20 cellular contexts compared by ENCODE assay signal in genomic region chr11:64655901-64656601, GRCh38.
DNase-seq lines count a peak whose midpoint lies in the region; ATAC-seq, FAIRE-seq and TF ChIP-seq lines count a peak whose summit lies in the region.
"Had no signal": no experiment of that assay in that cellular context is flagged by ENCODE, and none has a peak within 500 bp of the region (broad histone marks: within the 10 kb centered on the region; RNA-seq: fewer than 3 reads in every experiment).

No MANE protein-coding gene starts in this region.

- no peaks in the 10 kb centered on the region for H3K79me1 ChIP-seq in IMR-90 (ENCODE audit: low read depth in 1 of 2, low read length in 2 of 2)

- H3K36me3 ChIP-seq in IMR-90 (ENCODE audit: control insufficient read depth, insufficient read depth, low read length) (no peaks in the 10 kb centered on the region), HepG2 (replicated peaks in 1 of 2; ENCODE audit: control insufficient read depth in 1 of 2, insufficient read depth in 2 of 2, low read length in 2 of 2) (no peaks in the 10 kb centered on the region)
- H3K36me3 ChIP-seq in CD8-positive, alpha-beta memory T cell (ENCODE audit: insufficient read depth, low read length), result no peaks in the 10 kb centered on the region
- H3K36me3 ChIP-seq: thyroid gland had no signal

- H4K5ac ChIP-seq in IMR-90 (ENCODE audit: low read depth, low read length), result no peak overlapping the region

- H2BK15ac ChIP-seq in IMR-90 (ENCODE audit: low read depth, low read length), result no peak overlapping the region; the same call in 2 of the 3 replicates

- H4K8ac ChIP-seq in IMR-90 (ENCODE audit: low read depth in 2 of 2, low read length in 2 of 2), result no peak overlapping the region

- ATAC-seq in IMR-90 (ENCODE audit: low read depth) (no peak), HepG2 (no peak), HG03565 (IDR thresholded peaks at IDR 0.05; ENCODE audit: unreplicated experiment) (no peak)
- ATAC-seq: activated CD8-positive, alpha-beta T cell treated with anti-CD3 and anti-CD28 coated beads, Interleukin-2, amount 10 ng/mL, durations not matched to agents 7 days and 5 days; body of pancreas had no signal

- peaks cover 0 to 4% (median 3%) of the 10 kb centered on the region in 3 donors for H3K4me1 Mint-ChIP-seq in CD8-positive, alpha-beta memory T cell

- no peak overlapping the region for H2BK120ac ChIP-seq in IMR-90 (ENCODE audit: low read depth, low read length)

- dilution Hi-C loops in IMR-90 (cut with HindIII; ENCODE audit: low sequenced_read_pairs, unreplicated experiment), result no loop called here

- peaks cover 17% of the 10 kb centered on the region for H3K9me1 ChIP-seq in IMR-90 (ENCODE audit: insufficient read depth, low read length)

- in situ Hi-C loops in IMR-90 (cut with MboI; ENCODE audit: low sequenced_read_pairs), result no loop called here
- in situ Hi-C loops in HepG2 (cut with HindIII; ENCODE audit: extremely low pct_ligation_motif_present, low pct_unique_long_range_greater_than_20kb), result loop anchor here (10.0 kb wide), 1 partner anchor 211 kb away; no protein-coding TSS in a partner anchor

- H3K4ac ChIP-seq in IMR-90 (ENCODE audit: low read depth, low read length), result no peak overlapping the region

- no peak overlapping the region for H3K27ac ChIP-seq in IMR-90 (ENCODE audit: insufficient read depth, low read length)
- no peak overlapping the region for H3K27ac ChIP-seq in HepG2 (ENCODE audit: extremely low read length, insufficient read depth, low read length)
- H3K27ac ChIP-seq in CD8-positive, alpha-beta memory T cell (ENCODE audit: low read depth, low read length), result no peak overlapping the region
- H3K27ac ChIP-seq: body of pancreas, psoas muscle, thyroid gland had no signal

- H2BK20ac ChIP-seq in IMR-90 (ENCODE audit: low read depth, low read length), result no peak overlapping the region

- no peaks in the 10 kb centered on the region for H3K79me2 ChIP-seq in HepG2 (ENCODE audit: insufficient read depth, low read length)

- no peaks in the 10 kb centered on the region for H3K36me3 Mint-ChIP-seq in CD8-positive, alpha-beta memory T cell
- H3K36me3 Mint-ChIP-seq: activated naive CD8-positive, alpha-beta T cell; naive thymus-derived CD4-positive, alpha-beta T cell had no signal

- H3K4me3 ChIP-seq in IMR-90 (ENCODE audit: insufficient read depth, low read depth, low read length) (no peak overlapping the region), choroid plexus epithelial cell (ENCODE audit: low read depth, low read length) (no peak overlapping the region), HepG2 (replicated peaks in 1 of 3; ENCODE audit: insufficient read depth in 1 of 3, low read depth in 2 of 3, low read length in 3 of 3) (no peak overlapping the region)
- no peak overlapping the region for H3K4me3 ChIP-seq in CD8-positive, alpha-beta memory T cell (ENCODE audit: low read length)
- H3K4me3 ChIP-seq: body of pancreas, dorsolateral prefrontal cortex, psoas muscle, thyroid gland had no signal

- DNase-seq in AG08395 (ENCODE audit: low spot score) (peak; percentile 26), IMR-90 (peak; percentile 27), choroid plexus epithelial cell (ENCODE audit: low read depth) (peak; percentile 47), HepG2 (ENCODE audit: low spot score) (no peak), cortex of kidney (lab: John Stamatoyannopoulos, UW) (no peak), NOMO-1 (lab: John Stamatoyannopoulos, UW; ENCODE audit: unreplicated experiment in 2 of 2) (no peak)
- no peak for DNase-seq in CD8-positive, alpha-beta memory T cell
- DNase-seq: activated CD8-positive, alpha-beta T cell treated with anti-CD3 and anti-CD28 coated beads, Interleukin-2, amount 10 ng/mL, durations not matched to agents 7 days and 5 days; body of pancreas; COR-L47; dorsolateral prefrontal cortex; naive thymus-derived CD4-positive, alpha-beta T cell; NCI-H187 treated with DMSO at 0.1 percent for 48 hours; NCI-H345; thyroid gland had no signal

- no peak overlapping the region for H3K23ac ChIP-seq in IMR-90 (ENCODE audit: low read depth, low read length)

- no peak overlapping the region for H3K18ac ChIP-seq in IMR-90 (ENCODE audit: low read depth, low read length)

- intact Hi-C loops in IMR-90 (cut with micrococcal nuclease), result loop anchor here (10.0 kb wide), 1 partner anchor 451 kb away; the partner anchor contains the start of gene FERMT3
- intact Hi-C loops in HepG2 (cut with micrococcal nuclease; ENCODE audit: unreplicated experiment), result no loop called here

- peaks cover 15% of the 10 kb centered on the region; the same call in 1 of the 2 replicates for H3K27me3 ChIP-seq in IMR-90 (ENCODE audit: control insufficient read depth, insufficient read depth, low read length)
- peaks cover 8 to 41% of the 10 kb centered on the region in 2 experiments; a peak in 4 of 5 replicates for H3K27me3 ChIP-seq in HepG2 (ENCODE audit: control insufficient read depth in 1 of 2, insufficient read depth in 2 of 2, low read length in 2 of 2)
- no peaks in the 10 kb centered on the region for H3K27me3 ChIP-seq in CD8-positive, alpha-beta memory T cell (ENCODE audit: insufficient read depth, low read length, poor library complexity, severe bottlenecking)
- H3K27me3 ChIP-seq: body of pancreas, dorsolateral prefrontal cortex, thyroid gland had no signal

- no TSS peak for BruUV-seq in IMR-90 (replicated peaks; lab: Mats Ljungman, UMichigan)
- BruUV-seq in HepG2 (replicated peaks; lab: Mats Ljungman, UMichigan), result no TSS peak

- H2AK5ac ChIP-seq in IMR-90 (ENCODE audit: low read depth, low read length), result no peak overlapping the region

- H2AK9ac ChIP-seq in IMR-90 (replicated peaks; ENCODE audit: low read depth, low read length, poor library complexity), result no peak overlapping the region

- H2AFZ ChIP-seq in IMR-90 (replicated peaks; ENCODE audit: low read length, poor library complexity) (no peak overlapping the region), HepG2 (ENCODE audit: low read length) (no peak overlapping the region)

- H3K4me1 ChIP-seq in IMR-90 (ENCODE audit: control insufficient read depth, insufficient read depth, low read length) (peaks cover 11% of the 10 kb centered on the region), HepG2 (ENCODE audit: insufficient read depth, low read length) (peaks cover 14% of the 10 kb centered on the region; the same call in 1 of the 2 replicates)
- H3K4me1 ChIP-seq in CD8-positive, alpha-beta memory T cell (ENCODE audit: insufficient read depth, low read length), result no peaks in the 10 kb centered on the region
- H3K4me1 ChIP-seq: body of pancreas, psoas muscle, thyroid gland had no signal

- no peak for TF ChIP-seq EP300 in HepG2 (IDR thresholded peaks at IDR 0.05; ENCODE audit: low read depth in 2 of 2, low read length in 2 of 2)
- no peak for TF ChIP-seq EP300 in HepG2 (CRISPR knock-in tag; IDR thresholded peaks at IDR 0.05; ENCODE audit: borderline replicate concordance)

- no peak overlapping the region for H3K14ac ChIP-seq in IMR-90 (replicated peaks; ENCODE audit: low read depth, low read length)

- CTCF ChIA-PET in IMR-90 (lab: Yijun Ruan, JAX), result no interaction called here
- CTCF ChIA-PET in HepG2 (lab: Yijun Ruan, JAX; ENCODE audit: low intra/inter-chr PET ratio, low total read pairs), result interaction anchor here (1.2 kb wide), 1 partner anchor 103 kb away, joined by 4 read pairs; no protein-coding TSS in a partner anchor
- CTCF ChIA-PET in CD8-positive, alpha-beta memory T cell (lab: Charles Lee), result no interaction called here

- H3K9ac ChIP-seq in IMR-90 (ENCODE audit: low read depth, low read length) (no peak overlapping the region), HepG2 (ENCODE audit: insufficient read depth, low read depth, low read length) (no peak overlapping the region)

- no peak overlapping the region for H3K4me2 ChIP-seq in IMR-90 (ENCODE audit: low read depth, low read length)
- no peak overlapping the region for H3K4me2 ChIP-seq in HepG2 (ENCODE audit: low read depth, low read length)

- no peak overlapping the region for H3K4me3 Mint-ChIP-seq in CD8-positive, alpha-beta memory T cell
- H3K4me3 Mint-ChIP-seq: activated CD8-positive, alpha-beta T cell treated with anti-CD3 and anti-CD28 coated beads, Interleukin-2, amount 10 ng/mL, durations not matched to agents 7 days and 5 days; activated naive CD8-positive, alpha-beta T cell; naive thymus-derived CD4-positive, alpha-beta T cell had no signal

- H3K9me3 ChIP-seq in IMR-90 (ENCODE audit: control insufficient read depth, insufficient read depth, low read length) (no peaks in the 10 kb centered on the region), HepG2 (ENCODE audit: low read length) (no peaks in the 10 kb centered on the region)
- H3K9me3 ChIP-seq in CD8-positive, alpha-beta memory T cell (ENCODE audit: low read length), result no peaks in the 10 kb centered on the region
- H3K9me3 ChIP-seq: body of pancreas, psoas muscle, thyroid gland had no signal

- 65% methylated on average over 3 of the region's 8 CpGs; no CpG with 5 or more reads in 1 of the 2 experiments for WGBS in IMR-90 (ENCODE audit: extremely low coverage in 2 of 2, insufficient read length in 1 of 2), 2 experiments
- 22% methylated on average over 8 of the region's 8 CpGs for WGBS in HepG2 (ENCODE audit: low lambda C conversion rate)

- no peak overlapping the region for H3K56ac ChIP-seq in IMR-90 (ENCODE audit: extremely low read depth, insufficient read depth, low read length)

- H4K20me1 ChIP-seq in IMR-90 (ENCODE audit: insufficient read depth, low read length) (no peaks in the 10 kb centered on the region), HepG2 (ENCODE audit: insufficient read depth, low read length) (no peaks in the 10 kb centered on the region)

- H2BK5ac ChIP-seq in IMR-90 (ENCODE audit: low read depth, low read length, poor library complexity, severe bottlenecking), result no peak overlapping the region

- TF ChIP-seq CTCF in IMR-90 (conservative IDR thresholded peaks at IDR 0.05; ENCODE audit: low read depth, low read length) (no peak), choroid plexus epithelial cell (conservative IDR thresholded peaks at IDR 0.05; ENCODE audit: low read depth, low read length) (no peak), HepG2 (CRISPR knock-in tag; IDR thresholded peaks at IDR 0.05) (no peak)

- TF ChIP-seq POLR2A in IMR-90 (IDR thresholded peaks at IDR 0.05; ENCODE audit: low read depth, low read length) (no peak), HepG2 (IDR thresholded peaks at IDR 0.05; ENCODE audit: insufficient read depth in 1 of 2, low read depth in 2 of 2, low read length in 2 of 2) (no peak)

- TF ChIP-seq RAD21 in IMR-90 (IDR thresholded peaks at IDR 0.05; ENCODE audit: low read length) (no peak), HepG2 (CRISPR knock-in tag; IDR thresholded peaks at IDR 0.05) (no peak)

- H3K27me3 Mint-ChIP-seq in CD8-positive, alpha-beta memory T cell, result peaks cover 4 to 5% of the 10 kb centered on the region in 2 donors
- H3K27me3 Mint-ChIP-seq: activated naive CD8-positive, alpha-beta T cell had no signal

- no peak overlapping the region for H3K27ac Mint-ChIP-seq in CD8-positive, alpha-beta memory T cell
- H3K27ac Mint-ChIP-seq: activated CD8-positive, alpha-beta T cell treated with anti-CD3 and anti-CD28 coated beads, Interleukin-2, amount 10 ng/mL, durations not matched to agents 7 days and 5 days; activated naive CD8-positive, alpha-beta T cell had no signal

- no peak for FAIRE-seq in HepG2 (lab: Jason Lieb, UNC)
- FAIRE-seq: GM18507, islet of Langerhans had no signal

- H4K91ac ChIP-seq in IMR-90 (ENCODE audit: insufficient read depth, low read depth, low read length), result no peak overlapping the region

- POLR2A ChIA-PET in IMR-90 (lab: Charles Lee; ENCODE audit: unreplicated experiment) (no interaction called here), HepG2 (lab: Yijun Ruan, JAX) (no interaction called here)
- POLR2A ChIA-PET in CD8-positive, alpha-beta memory T cell (lab: Charles Lee), result no interaction called here

- no peaks in the 10 kb centered on the region for H3K9me3 Mint-ChIP-seq in CD8-positive, alpha-beta memory T cell
- H3K9me3 Mint-ChIP-seq: naive thymus-derived CD4-positive, alpha-beta T cell had no signal

Comparison
In these comparisons a context has a peak if more than half of its experiments do, and no peak if none do; other contexts are left out.
1. DNase-seq: peak in AG08395 (single experiment), IMR-90 (single experiment) and choroid plexus epithelial cell (single experiment); none in HepG2 (single experiment), cortex of kidney (single experiment), NOMO-1 (0 of 2) and CD8-positive, alpha-beta memory T cell (0 of 5).